ENCODE assay signal across 27 cellular contexts in genomic region chr14:33039321-33039720, GRCh38.
"Had no signal": no experiment of that assay in that cellular context is flagged by ENCODE, and none has a peak within 500 bp of the region (broad histone marks: within the 10 kb centered on the region; RNA-seq: fewer than 3 reads in every experiment).

No MANE protein-coding gene starts in this region.

- H3K4me3 ChIP-seq: colonic mucosa, gastrocnemius medialis, left ventricle myocardium inferior, lung, right lobe of liver, skin epidermis had no signal

- H3K9me3 ChIP-seq: colonic mucosa, gastrocnemius medialis, right lobe of liver had no signal

- H3K4me1 ChIP-seq: colonic mucosa, gastrocnemius medialis, left ventricle myocardium inferior, parathyroid adenoma, right lobe of liver had no signal

- H3K36me3 Mint-ChIP-seq: activated CD4-positive, alpha-beta memory T cell treated with anti-CD3 and anti-CD28 coated beads for 36 hours; natural killer cell treated with Interleukin-12 subunit alpha and Interleukin-12 subunit beta and Interleukin-15 and Interleukin-18, amount 100 ng/mL, for 72 hours; stimulated activated effector memory CD8-positive, alpha-beta T cell treated with anti-CD3 and anti-CD28 coated beads, Interleukin-12 subunit alpha, Interleukin-12 subunit beta, amount 100 ng/mL, for 72 hours; type B pancreatic cell had no signal

- H3K36me3 ChIP-seq: colonic mucosa, gastrocnemius medialis, left ventricle myocardium inferior, right lobe of liver had no signal

- H3K9ac ChIP-seq: parathyroid adenoma had no signal

- DNase-seq: activated CD4-positive, alpha-beta memory T cell treated with anti-CD3 and anti-CD28 coated beads for 36 hours; activated CD4-positive, alpha-beta T cell treated with anti-CD3 and anti-CD28 coated beads, Interleukin-2, amount 10 ng/mL, durations not matched to agents 24 days and 14 days; activated CD4-positive, CD25-positive, alpha-beta regulatory T cell treated with anti-CD3 and anti-CD28 coated beads, Interleukin-2, amount 50 U/mL, for 72 hours; activated CD8-positive, alpha-beta memory T cell treated with anti-CD3 and anti-CD28 coated beads, Interleukin-2, amount 50 U/mL, for 4 hours; activated gamma-delta T cell treated with Interleukin-2 at 50 U/mL for 16 hours; activated naive CD4-positive, alpha-beta T cell treated with anti-CD3 and anti-CD28 coated beads, Interleukin-2, amount 50 U/mL, for 16 hours; activated T-cell treated with anti-CD3 and anti-CD28 coated beads, Interleukin-2, amount 50 U/mL, for 1 hour; amniotic stem cell; colonic mucosa; effector CD8-positive, alpha-beta T cell; gastrocnemius medialis; glutamatergic neuron; left ventricle myocardium inferior; mesendoderm; stimulated activated CD4-positive, alpha-beta T cell treated with anti-CD3 and anti-CD28 coated beads, Interleukin-12 subunit alpha, Interleukin-12 subunit beta, amount 100 ng/mL, for 4 hours; stimulated activated CD4-positive, alpha-beta T cell treated with anti-CD3 and anti-CD28 coated beads, Interleukin-4, amount 100 ng/mL, for 24 hours; SW 1271 had no signal

- H3K27me3 ChIP-seq: colonic mucosa, gastrocnemius medialis, right lobe of liver had no signal

- H3K4me1 Mint-ChIP-seq: activated CD4-positive, alpha-beta T cell treated with anti-CD3 and anti-CD28 coated beads, Interleukin-2, amount 10 ng/mL, durations not matched to agents 24 days and 14 days; activated T-helper 17 cell treated with anti-CD3 and anti-CD28 coated beads, Interleukin-2, amount 50 U/mL, for 72 hours; stimulated activated effector memory CD8-positive, alpha-beta T cell treated with anti-CD3 and anti-CD28 coated beads, Interleukin-12 subunit alpha, Interleukin-12 subunit beta, amount 100 ng/mL, for 72 hours had no signal

- H2AFZ ChIP-seq: parathyroid adenoma had no signal

- H3K9me3 Mint-ChIP-seq: activated T-helper 17 cell treated with anti-CD3 and anti-CD28 coated beads, Interleukin-2, amount 50 U/mL, for 72 hours; natural killer cell treated with Interleukin-12 subunit alpha and Interleukin-12 subunit beta and Interleukin-15 and Interleukin-18, amount 100 ng/mL, for 72 hours; stimulated activated effector memory CD8-positive, alpha-beta T cell treated with anti-CD3 and anti-CD28 coated beads, Interleukin-12 subunit alpha, Interleukin-12 subunit beta, amount 100 ng/mL, for 72 hours; type B pancreatic cell had no signal

- ATAC-seq: activated T-helper 17 cell treated with anti-CD3 and anti-CD28 coated beads, Interleukin-2, amount 50 U/mL, for 72 hours; gastrocnemius medialis; natural killer cell treated with Interleukin-12 subunit alpha and Interleukin-12 subunit beta and Interleukin-15 and Interleukin-18, amount 100 ng/mL, for 72 hours; stimulated activated effector memory CD8-positive, alpha-beta T cell treated with anti-CD3 and anti-CD28 coated beads, Interleukin-12 subunit alpha, Interleukin-12 subunit beta, amount 100 ng/mL, for 72 hours had no signal

- H3K27ac ChIP-seq: colonic mucosa, gastrocnemius medialis, left ventricle myocardium inferior, parathyroid adenoma, right lobe of liver, skin epidermis had no signal

- H3K4me3 Mint-ChIP-seq: activated CD4-positive, alpha-beta memory T cell treated with anti-CD3 and anti-CD28 coated beads for 36 hours; activated CD4-positive, alpha-beta T cell treated with anti-CD3 and anti-CD28 coated beads, Interleukin-2, amount 10 ng/mL, durations not matched to agents 24 days and 14 days; activated T-helper 17 cell treated with anti-CD3 and anti-CD28 coated beads, Interleukin-2, amount 50 U/mL, for 72 hours; natural killer cell treated with Interleukin-12 subunit alpha and Interleukin-12 subunit beta and Interleukin-15 and Interleukin-18, amount 100 ng/mL, for 72 hours; stimulated activated effector memory CD8-positive, alpha-beta T cell treated with anti-CD3 and anti-CD28 coated beads, Interleukin-12 subunit alpha, Interleukin-12 subunit beta, amount 100 ng/mL, for 72 hours; stimulated activated naive CD8-positive, alpha-beta T cell treated with anti-CD3 and anti-CD28 coated beads, Interleukin-15, Interleukin-2, amounts not matched to agents 100 ng/mL and 50 ng/mL, for 24 hours; T-helper 1 cell treated with Interleukin-12 subunit alpha and Interleukin-12 subunit beta and Interleukin-4 antibody, amounts not matched to agents 30 μg/mL and 1 μg/mL, for 36 hours; type B pancreatic cell had no signal

- H3K27ac Mint-ChIP-seq: activated CD4-positive, alpha-beta memory T cell treated with anti-CD3 and anti-CD28 coated beads for 36 hours; activated CD4-positive, alpha-beta T cell treated with anti-CD3 and anti-CD28 coated beads, Interleukin-2, amount 10 ng/mL, durations not matched to agents 24 days and 14 days; activated T-helper 17 cell treated with anti-CD3 and anti-CD28 coated beads, Interleukin-2, amount 50 U/mL, for 72 hours; natural killer cell treated with Interleukin-12 subunit alpha and Interleukin-12 subunit beta and Interleukin-15 and Interleukin-18, amount 100 ng/mL, for 72 hours; stimulated activated effector memory CD8-positive, alpha-beta T cell treated with anti-CD3 and anti-CD28 coated beads, Interleukin-12 subunit alpha, Interleukin-12 subunit beta, amount 100 ng/mL, for 72 hours; stimulated activated naive CD8-positive, alpha-beta T cell treated with anti-CD3 and anti-CD28 coated beads, Interleukin-15, Interleukin-2, amounts not matched to agents 100 ng/mL and 50 ng/mL, for 24 hours; T-helper 1 cell treated with Interleukin-12 subunit alpha and Interleukin-12 subunit beta and Interleukin-4 antibody, amounts not matched to agents 30 μg/mL and 1 μg/mL, for 36 hours; type B pancreatic cell had no signal

- H3K79me2 ChIP-seq: parathyroid adenoma had no signal

- H3K27me3 Mint-ChIP-seq: activated CD4-positive, alpha-beta memory T cell treated with anti-CD3 and anti-CD28 coated beads for 36 hours; activated CD4-positive, alpha-beta T cell treated with anti-CD3 and anti-CD28 coated beads, Interleukin-2, amount 10 ng/mL, durations not matched to agents 24 days and 14 days; activated T-helper 17 cell treated with anti-CD3 and anti-CD28 coated beads, Interleukin-2, amount 50 U/mL, for 72 hours; natural killer cell treated with Interleukin-12 subunit alpha and Interleukin-12 subunit beta and Interleukin-15 and Interleukin-18, amount 100 ng/mL, for 72 hours; stimulated activated naive CD8-positive, alpha-beta T cell treated with anti-CD3 and anti-CD28 coated beads, Interleukin-15, Interleukin-2, amounts not matched to agents 100 ng/mL and 50 ng/mL, for 24 hours; type B pancreatic cell had no signal
